ENCODE assay signal across 26 cellular contexts in genomic region chr4:19379318-19379717, GRCh38.
"Had no signal": no experiment of that assay in that cellular context is flagged by ENCODE, and none has a peak within 500 bp of the region (broad histone marks: within the 10 kb centered on the region; RNA-seq: fewer than 3 reads in every experiment).

No MANE protein-coding gene starts in this region.

- H3K9me3 ChIP-seq: heart left ventricle, left lung, lower lobe of right lung, neutrophil, psoas muscle, right lobe of liver, uterus had no signal

- H3K27me3 ChIP-seq: heart left ventricle, left lung, neural progenitor cell, neutrophil, right lobe of liver, uterus had no signal

- H3K4me3 ChIP-seq: heart left ventricle, left lung, lower lobe of right lung, neural progenitor cell, psoas muscle, right lobe of liver, smooth muscle cell, uterus had no signal

- H3K27ac ChIP-seq: heart left ventricle, left lung, lower lobe of right lung, neural progenitor cell, neutrophil, parathyroid adenoma, psoas muscle, right lobe of liver, uterus had no signal

- H3K4me1 ChIP-seq: heart left ventricle, left lung, lower lobe of right lung, parathyroid adenoma, psoas muscle, right lobe of liver, uterus had no signal

- ATAC-seq: heart left ventricle; left lung; lower lobe of right lung; natural killer cell; psoas muscle; right lobe of liver; stimulated activated memory B cell treated with anti-CD40 and anti-IgM and Interleukin-4, amounts not matched to agents 10 μg/mL and 1 μg/mL and 100 μg/mL, for 72 hours; stimulated activated naive CD8-positive, alpha-beta T cell treated with anti-CD3 and anti-CD28 coated beads, Interleukin-15, amount 100 ng/mL, for 72 hours had no signal

- DNase-seq: heart left ventricle; islet precursor cell; left lung; lower lobe of right lung; mammary epithelial cell; mesenchymal stem cell; naive B cell; natural killer cell; nephron progenitor cell; occipital lobe; psoas muscle; right lobe of liver; stimulated activated CD4-positive, alpha-beta T cell treated with anti-CD3 and anti-CD28 coated beads, Interleukin-1b, Interleukin-23, amount 100 ng/mL, for 48 hours; stimulated activated CD4-positive, alpha-beta T cell treated with anti-CD3 and anti-CD28 coated beads, Interleukin-2, amount 100 ng/mL, for 48 hours; stimulated activated CD4-positive, alpha-beta T cell treated with anti-CD3 and anti-CD28 coated beads, Interleukin-4, amount 100 ng/mL, for 4 hours; stimulated activated CD8-positive, alpha-beta memory T cell treated with anti-CD3 and anti-CD28 coated beads, Interleukin-4, amount 100 ng/mL, for 48 hours; stimulated activated naive CD4-positive, alpha-beta T cell treated with Interleukin-2 at 50 U/mL for 16 hours; stimulated activated naive CD8-positive, alpha-beta T cell treated with anti-CD3 and anti-CD28 coated beads, Interleukin-15, amount 100 ng/mL, for 72 hours; substantia nigra; trophoblast cell; uterus had no signal

- H3K36me3 ChIP-seq: heart left ventricle, left lung, lower lobe of right lung, neural progenitor cell, neutrophil, right lobe of liver, uterus had no signal
